11 cellular contexts compared by ENCODE assay signal in the genomic region with DNA sequence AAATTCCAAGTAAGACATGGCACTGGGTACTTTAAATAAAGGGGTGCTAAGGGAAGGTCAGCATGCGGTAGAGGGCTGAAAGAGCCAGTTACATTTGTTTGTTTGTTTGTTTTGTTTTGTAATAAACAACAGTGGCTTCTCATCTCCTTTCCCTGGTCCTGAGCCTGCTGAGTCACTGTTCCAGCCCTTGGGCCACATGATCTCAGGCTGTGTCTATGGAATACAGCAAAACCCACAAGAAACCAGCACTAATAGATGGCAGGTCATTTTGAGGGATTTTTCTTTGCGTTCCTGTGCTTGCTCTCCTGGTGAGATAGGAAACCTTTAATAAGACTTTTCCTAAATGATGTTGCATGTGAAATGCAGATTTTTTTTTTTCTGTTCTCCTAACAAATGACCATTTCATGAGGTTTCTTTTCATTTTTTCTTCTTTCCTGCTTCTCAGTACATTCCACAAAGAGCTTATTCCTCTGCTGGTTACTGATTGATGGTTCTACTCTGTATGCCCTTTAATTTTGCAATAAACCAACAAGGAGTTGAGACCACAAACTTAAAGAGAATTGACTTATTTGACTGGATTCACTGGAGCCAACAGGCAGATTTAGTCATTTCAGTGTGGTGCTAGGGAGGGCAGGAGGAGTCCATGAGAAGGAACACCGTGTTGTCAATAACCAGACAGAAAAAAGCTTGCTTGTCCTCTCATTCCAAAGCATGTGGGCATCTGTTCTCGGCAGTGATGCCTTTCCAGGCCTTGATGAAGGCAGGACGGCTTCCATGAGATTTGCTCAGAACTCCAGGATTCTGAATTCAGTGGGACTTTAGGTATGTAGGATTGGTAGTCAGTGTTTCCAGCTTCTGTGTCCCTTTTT.
DNase-seq lines count a peak whose midpoint lies in the region; ATAC-seq and TF ChIP-seq lines count a peak whose summit lies in the region.
"Had no signal": no experiment of that assay in that cellular context is flagged by ENCODE, and none has a peak within 500 bp of the region (broad histone marks: within the 10 kb centered on the region; RNA-seq: fewer than 3 reads in every experiment).

No MANE protein-coding gene starts in this region.

- POLR2A ChIA-PET in naive thymus-derived CD8-positive, alpha-beta T cell (lab: Charles Lee) = interaction anchor here (0.6 to 9.5 kb wide), 5 partner anchors 24 to 536 kb away, joined by 3 to 150 read pairs (median 3); partner anchors contain the start of gene ZFP36L1

- H3K4me1 ChIP-seq in breast epithelium = peaks cover 0 to under 1% of the 10 kb centered on the region in 2 donors

- TF ChIP-seq POLR2A in breast epithelium (IDR thresholded peaks at IDR 0.05) = no peak

- no peaks in the 10 kb centered on the region for H3K36me3 ChIP-seq in breast epithelium

- DNase-seq in COLO829 (ENCODE audit: low spot score) (peak; percentile 35), breast epithelium (ENCODE audit: low spot score in 2 of 2) (no peak), Kasumi-1 (lab: John Stamatoyannopoulos, UW) (no peak), SIG-M5 (lab: John Stamatoyannopoulos, UW) (no peak)
- DNase-seq in naive thymus-derived CD8-positive, alpha-beta T cell = no peak
- no peak for DNase-seq in activated T-cell treated with anti-CD3 and anti-CD28 coated beads, Interleukin-2, amount 50 U/mL, for 1 hour
- DNase-seq: activated CD4-positive, alpha-beta T cell treated with anti-CD3 and anti-CD28 coated beads for 36 hours; DND-41 had no signal

- H3K9me3 ChIP-seq in breast epithelium = no peaks in the 10 kb centered on the region

- ATAC-seq in naive thymus-derived CD8-positive, alpha-beta T cell = no peak
- no peak for ATAC-seq in GM21381 (IDR thresholded peaks at IDR 0.05; ENCODE audit: unreplicated experiment)
- ATAC-seq: activated CD4-positive, alpha-beta T cell treated with anti-CD3 and anti-CD28 coated beads for 36 hours; esophagus mucosa had no signal

- peak overlapping the region in 6 of 10 donors; percentile 28 to 99 (median 48) for H3K27ac Mint-ChIP-seq in naive thymus-derived CD8-positive, alpha-beta T cell
- H3K27ac Mint-ChIP-seq: activated CD4-positive, alpha-beta T cell treated with anti-CD3 and anti-CD28 coated beads for 36 hours had no signal

- no peak for TF ChIP-seq CTCF in breast epithelium (IDR thresholded peaks at IDR 0.05)

- intact Hi-C loops in breast epithelium (cut with DNase I; ENCODE audit: low total_unique reads) = loop anchor here (2.0 kb wide), 1 partner anchor 32 kb away; no protein-coding TSS in a partner anchor

- H3K27me3 ChIP-seq in breast epithelium = no peaks in the 10 kb centered on the region

- H3K4me3 ChIP-seq in breast epithelium = no peak overlapping the region

- no peak for TF ChIP-seq RAD21 in Ishikawa (IDR thresholded peaks at IDR 0.05; ENCODE audit: low read depth)

- H3K36me3 Mint-ChIP-seq in naive thymus-derived CD8-positive, alpha-beta T cell = no peaks in the 10 kb centered on the region

- peak overlapping the region; percentile 16 to 20 for H3K27ac ChIP-seq in breast epithelium

- H3K4me3 Mint-ChIP-seq in naive thymus-derived CD8-positive, alpha-beta T cell = peak overlapping the region in 1 of 10 donors; percentile 52
- H3K4me3 Mint-ChIP-seq: activated CD4-positive, alpha-beta T cell treated with anti-CD3 and anti-CD28 coated beads for 36 hours had no signal

- H3K9me3 Mint-ChIP-seq in naive thymus-derived CD8-positive, alpha-beta T cell = no peaks in the 10 kb centered on the region

- TF ChIP-seq EP300 in Ishikawa (IDR thresholded peaks at IDR 0.05; ENCODE audit: borderline replicate concordance) = no peak

- H3K4me1 Mint-ChIP-seq in naive thymus-derived CD8-positive, alpha-beta T cell = peaks cover 24 to 87% (median 67%) of the 10 kb centered on the region in 4 donors

- H3K27me3 Mint-ChIP-seq in naive thymus-derived CD8-positive, alpha-beta T cell = no peaks in the 10 kb centered on the region
- H3K27me3 Mint-ChIP-seq: activated CD4-positive, alpha-beta T cell treated with anti-CD3 and anti-CD28 coated beads for 36 hours had no signal

TF ChIP-seq in Ishikawa, 13 proteins besides CTCF, POLR2A, EP300 and RAD21:
- TF ChIP-seq, protein P1, sequence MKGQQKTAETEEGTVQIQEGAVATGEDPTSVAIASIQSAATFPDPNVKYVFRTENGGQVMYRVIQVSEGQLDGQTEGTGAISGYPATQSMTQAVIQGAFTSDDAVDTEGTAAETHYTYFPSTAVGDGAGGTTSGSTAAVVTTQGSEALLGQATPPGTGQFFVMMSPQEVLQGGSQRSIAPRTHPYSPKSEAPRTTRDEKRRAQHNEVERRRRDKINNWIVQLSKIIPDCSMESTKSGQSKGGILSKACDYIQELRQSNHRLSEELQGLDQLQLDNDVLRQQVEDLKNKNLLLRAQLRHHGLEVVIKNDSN (IDR thresholded peaks at IDR 0.05) = peak; percentile 60
- no peak for TF ChIP-seq TAF1 (IDR thresholded peaks at IDR 0.05; ENCODE audit: low read depth)
- TF ChIP-seq YY1 (IDR thresholded peaks at IDR 0.05; ENCODE audit: low read depth) = no peak
